Comparison of ENCODE assay signal across 8 cellular contexts in the genomic region with DNA sequence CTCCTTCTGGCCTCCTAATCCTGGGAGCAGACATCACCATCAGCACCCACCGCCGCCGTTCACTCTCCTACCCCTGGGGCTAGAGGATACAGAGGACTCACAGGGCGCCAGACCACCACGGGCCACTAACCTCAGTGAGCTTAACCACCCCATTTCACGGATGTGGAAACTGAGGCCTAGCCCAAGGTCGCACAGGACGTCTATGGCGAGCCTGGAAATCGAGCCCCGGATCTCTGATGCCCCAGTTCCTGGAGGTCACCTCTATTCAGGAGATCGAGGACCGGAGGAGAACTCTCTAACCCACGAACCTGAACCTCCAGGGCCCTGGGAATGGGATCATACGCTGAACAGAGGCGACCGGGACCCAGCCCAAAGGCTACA. TPM values are rescaled to one million over a fixed set of nuclear protein-coding genes. Genes with fewer than 3 reads are reported as not detected.
DNase-seq lines count a peak whose midpoint lies in the region; ATAC-seq lines count a peak whose summit lies in the region.

No MANE protein-coding gene starts in this region.

- DNase-seq in activated CD4-positive, alpha-beta T cell treated with anti-CD3 and anti-CD28 coated beads for 48 hours = peak; percentile 26
- no peak for DNase-seq in activated CD4-positive, alpha-beta T cell treated with anti-CD3 and anti-CD28 coated beads for 4 hours
- no peak for DNase-seq in activated CD4-positive, alpha-beta memory T cell treated with anti-CD3 and anti-CD28 coated beads for 36 hours
- DNase-seq in left ventricle myocardium superior (peak; percentile 39), retina (no peak), NCI-H1092 treated with DMSO at 0.1 percent for 48 hours (lab: John Stamatoyannopoulos, UW) (no peak)

- CTCF ChIA-PET in activated CD4-positive, alpha-beta memory T cell treated with anti-CD3 and anti-CD28 coated beads for 36 hours (lab: Charles Lee) = interaction anchor here (0.6 to 20.2 kb wide), 6 partner anchors 14 to 270 kb away, joined by 3 to 562 read pairs (median 60); a partner anchor contains a TSS

- H3K4me1 Mint-ChIP-seq in activated CD4-positive, alpha-beta memory T cell treated with anti-CD3 and anti-CD28 coated beads for 36 hours (ENCODE audit: low read depth) = peaks cover 35% of the 10 kb centered on the region

- H3K4me3 Mint-ChIP-seq in activated CD4-positive, alpha-beta memory T cell treated with anti-CD3 and anti-CD28 coated beads for 36 hours = peak overlapping the region; percentile 93

- intact Hi-C loops in activated CD4-positive, alpha-beta memory T cell treated with anti-CD3 and anti-CD28 coated beads for 36 hours (cut with micrococcal nuclease) = loop anchor here (1.0 kb wide), 11 partner anchors 36 to 1049 kb away; a partner anchor contains a TSS
- intact Hi-C loops in left ventricle myocardium superior (cut with micrococcal nuclease) = no loop called here

- H3K27ac ChIP-seq in skin epidermis = peak overlapping the region in 20 of 21 experiments; percentile 50 to 87 (median 78)

- no peaks in the 10 kb centered on the region for H3K27me3 Mint-ChIP-seq in activated CD4-positive, alpha-beta memory T cell treated with anti-CD3 and anti-CD28 coated beads for 36 hours

- ATAC-seq in left ventricle myocardium superior (no peak), HG02763 (IDR thresholded peaks at IDR 0.05; ENCODE audit: unreplicated experiment) (no peak)

- peak overlapping the region; percentile 80 for H3K27ac Mint-ChIP-seq in activated CD4-positive, alpha-beta memory T cell treated with anti-CD3 and anti-CD28 coated beads for 36 hours

- H3K4me3 ChIP-seq in skin epidermis = peak overlapping the region; percentile 61 to 92 (median 78)

- no peaks in the 10 kb centered on the region for H3K9me3 Mint-ChIP-seq in activated CD4-positive, alpha-beta memory T cell treated with anti-CD3 and anti-CD28 coated beads for 36 hours

- H3K36me3 Mint-ChIP-seq in activated CD4-positive, alpha-beta memory T cell treated with anti-CD3 and anti-CD28 coated beads for 36 hours = peaks cover 13% of the 10 kb centered on the region

- POLR2A ChIA-PET in activated CD4-positive, alpha-beta memory T cell treated with anti-CD3 and anti-CD28 coated beads for 36 hours (lab: Charles Lee) = interaction anchor here (0.9 to 1.0 kb wide), 3 partner anchors 37 to 109 kb away, joined by 3 to 6 read pairs (median 4); no protein-coding TSS in a partner anchor

RNA-seq across cellular contexts. Expression of a gene that starts 0.3 kb away (rescaled TPM):
- 100 to 1,000 TPM; 131 to 134 TPM for total RNA-seq in activated CD4-positive, alpha-beta memory T cell treated with anti-CD3 and anti-CD28 coated beads for 36 hours
- total RNA-seq in left ventricle myocardium superior = 56.7 TPM

RNA-seq across cellular contexts. Expression of a gene that starts 7.2 kb away (rescaled TPM):
- total RNA-seq in activated CD4-positive, alpha-beta memory T cell treated with anti-CD3 and anti-CD28 coated beads for 36 hours = not detected
- total RNA-seq in left ventricle myocardium superior = not detected

RNA-seq across cellular contexts. Expression of a gene that starts 14.7 kb away (rescaled TPM):
- 10 to 100 TPM; 23.1 to 23.3 TPM for total RNA-seq in activated CD4-positive, alpha-beta memory T cell treated with anti-CD3 and anti-CD28 coated beads for 36 hours
- 4.5 TPM for total RNA-seq in left ventricle myocardium superior

RNA-seq across cellular contexts. Expression of a gene that starts 37.3 kb away (rescaled TPM):
- total RNA-seq in activated CD4-positive, alpha-beta memory T cell treated with anti-CD3 and anti-CD28 coated beads for 36 hours = 100 to 1,000 TPM; 152 to 162 TPM
- 18.0 TPM for total RNA-seq in left ventricle myocardium superior

Comparison
In these comparisons a context has a peak if more than half of its experiments do, and no peak if none do; other contexts are left out.
1. DNase-seq: peak in activated CD4-positive, alpha-beta T cell treated with anti-CD3 and anti-CD28 coated beads for 48 hours (single experiment) and left ventricle myocardium superior (single experiment); none in activated CD4-positive, alpha-beta T cell treated with anti-CD3 and anti-CD28 coated beads for 4 hours (0 of 2), activated CD4-positive, alpha-beta memory T cell treated with anti-CD3 and anti-CD28 coated beads for 36 hours (single experiment), retina (single experiment) and NCI-H1092 treated with DMSO at 0.1 percent for 48 hours (single experiment).